ENCODE assay signal across 2 cellular contexts in the genomic region with DNA sequence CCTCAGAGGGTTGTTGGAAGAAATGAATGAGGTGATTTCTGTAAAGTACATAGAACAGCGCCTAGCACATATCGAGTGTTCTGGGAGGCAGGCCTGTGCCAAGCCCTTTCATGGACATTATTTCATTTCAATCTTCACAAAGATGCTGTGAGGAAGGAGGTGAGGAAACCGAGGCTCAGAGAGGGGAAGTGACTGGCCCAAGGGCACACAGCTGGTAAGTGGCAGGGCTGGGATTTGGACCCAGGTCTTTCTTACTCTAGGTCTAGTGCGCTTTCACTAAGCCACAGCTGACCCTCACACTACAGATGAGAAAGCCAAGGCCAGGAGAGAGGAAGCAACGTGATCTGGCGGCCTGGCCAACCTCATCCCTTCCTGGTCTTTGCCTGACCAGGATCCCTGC.
TF ChIP-seq lines count a peak whose summit lies in the region.

No MANE protein-coding gene starts in this region.

TF ChIP-seq in K562, 482 proteins besides CTCF, POLR2A, EP300 and RAD21:
- TF ChIP-seq ZFP36 (IDR thresholded peaks at IDR 0.05; ENCODE audit: low read depth, low read length, partially characterized antibody) = peak; percentile 54
- TF ChIP-seq RBM25 (IDR thresholded peaks at IDR 0.05; ENCODE audit: low read depth, low read length, severe bottlenecking) = peak; percentile 37
- TF ChIP-seq HDAC6 (IDR thresholded peaks at IDR 0.05; ENCODE audit: low read depth, low read length) = no peak

TF ChIP-seq in neural cell, 6 proteins besides CTCF, POLR2A, EP300 and RAD21:
- TF ChIP-seq SMC3 (conservative IDR thresholded peaks at IDR 0.05; ENCODE audit: poor library complexity) = no peak
- no peak for TF ChIP-seq POLR2AphosphoS5 (IDR thresholded peaks at IDR 0.05)
- TF ChIP-seq, protein P1, sequence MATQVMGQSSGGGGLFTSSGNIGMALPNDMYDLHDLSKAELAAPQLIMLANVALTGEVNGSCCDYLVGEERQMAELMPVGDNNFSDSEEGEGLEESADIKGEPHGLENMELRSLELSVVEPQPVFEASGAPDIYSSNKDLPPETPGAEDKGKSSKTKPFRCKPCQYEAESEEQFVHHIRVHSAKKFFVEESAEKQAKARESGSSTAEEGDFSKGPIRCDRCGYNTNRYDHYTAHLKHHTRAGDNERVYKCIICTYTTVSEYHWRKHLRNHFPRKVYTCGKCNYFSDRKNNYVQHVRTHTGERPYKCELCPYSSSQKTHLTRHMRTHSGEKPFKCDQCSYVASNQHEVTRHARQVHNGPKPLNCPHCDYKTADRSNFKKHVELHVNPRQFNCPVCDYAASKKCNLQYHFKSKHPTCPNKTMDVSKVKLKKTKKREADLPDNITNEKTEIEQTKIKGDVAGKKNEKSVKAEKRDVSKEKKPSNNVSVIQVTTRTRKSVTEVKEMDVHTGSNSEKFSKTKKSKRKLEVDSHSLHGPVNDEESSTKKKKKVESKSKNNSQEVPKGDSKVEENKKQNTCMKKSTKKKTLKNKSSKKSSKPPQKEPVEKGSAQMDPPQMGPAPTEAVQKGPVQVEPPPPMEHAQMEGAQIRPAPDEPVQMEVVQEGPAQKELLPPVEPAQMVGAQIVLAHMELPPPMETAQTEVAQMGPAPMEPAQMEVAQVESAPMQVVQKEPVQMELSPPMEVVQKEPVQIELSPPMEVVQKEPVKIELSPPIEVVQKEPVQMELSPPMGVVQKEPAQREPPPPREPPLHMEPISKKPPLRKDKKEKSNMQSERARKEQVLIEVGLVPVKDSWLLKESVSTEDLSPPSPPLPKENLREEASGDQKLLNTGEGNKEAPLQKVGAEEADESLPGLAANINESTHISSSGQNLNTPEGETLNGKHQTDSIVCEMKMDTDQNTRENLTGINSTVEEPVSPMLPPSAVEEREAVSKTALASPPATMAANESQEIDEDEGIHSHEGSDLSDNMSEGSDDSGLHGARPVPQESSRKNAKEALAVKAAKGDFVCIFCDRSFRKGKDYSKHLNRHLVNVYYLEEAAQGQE (IDR thresholded peaks at IDR 0.05; ENCODE audit: borderline replicate concordance) = no peak
- no peak for TF ChIP-seq MXI1 (conservative IDR thresholded peaks at IDR 0.05; ENCODE audit: poor library complexity, severe bottlenecking)
- TF ChIP-seq EZH2 (IDR thresholded peaks at IDR 0.05; ENCODE audit: borderline replicate concordance, insufficient read depth, low read length, poor library complexity, severe bottlenecking) = no peak
- TF ChIP-seq TAF1 (IDR thresholded peaks at IDR 0.05; ENCODE audit: low read depth) = no peak
